ENCODE assay signal across 1 cellular context in genomic region chr2:60484080-60484737, GRCh38.
TF ChIP-seq lines count a peak whose summit lies in the region.

No MANE protein-coding gene starts in this region.

TF ChIP-seq in GM23338, 12 proteins besides CTCF, POLR2A, EP300 and RAD21 (continued from another document):
- TF ChIP-seq ETS1 (IDR thresholded peaks at IDR 0.05) (no peak), ZNF331 (CRISPR knock-in tag; IDR thresholded peaks at IDR 0.05; ENCODE audit: low read depth) (no peak), POLR2AphosphoS5 (IDR thresholded peaks at IDR 0.05; ENCODE audit: low read depth) (no peak)
